8 cellular contexts compared by ENCODE assay signal in the genomic region with DNA sequence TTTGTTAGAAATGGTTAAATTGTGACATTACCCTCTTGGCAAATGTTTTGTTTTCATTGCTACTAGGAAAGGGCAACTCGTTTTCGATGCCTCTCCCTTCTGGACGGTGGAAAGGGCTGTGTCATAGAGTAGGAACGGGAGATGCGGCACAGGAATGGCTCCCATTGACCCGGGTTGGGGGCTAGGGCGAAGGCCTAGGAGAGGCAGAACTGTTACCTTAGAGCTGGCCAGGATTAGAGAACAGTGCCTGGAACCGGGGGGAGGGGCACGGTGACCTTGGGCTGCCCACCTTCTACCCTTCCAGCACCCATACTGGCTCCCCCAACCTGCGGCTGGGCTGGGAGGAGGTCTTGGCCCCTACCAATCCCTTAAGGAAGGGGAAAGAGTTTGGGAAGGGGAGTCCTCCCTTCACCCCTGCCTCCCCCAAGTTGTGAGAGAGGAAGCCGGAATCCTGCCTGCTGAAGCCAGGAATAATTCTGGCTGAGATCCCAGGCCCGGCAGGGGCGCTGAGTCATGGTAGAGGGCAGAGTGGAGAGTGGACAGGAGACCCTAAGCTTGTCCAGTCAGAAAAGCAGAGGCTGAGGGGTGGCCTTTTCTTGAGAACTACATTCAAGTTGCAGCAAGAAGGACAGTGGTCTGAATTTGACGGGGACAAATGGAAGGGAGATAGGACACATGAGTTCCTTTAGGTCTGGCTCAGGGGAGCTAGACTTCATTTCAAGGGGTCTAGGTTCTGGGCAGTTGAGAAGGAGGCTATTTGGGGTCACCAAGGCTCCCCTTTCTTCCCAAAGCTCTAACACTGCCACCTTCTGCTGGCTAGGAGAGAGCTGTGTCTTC. TPM values are rescaled to one million over a fixed set of nuclear protein-coding genes. Genes with fewer than 3 reads are reported as not detected.
DNase-seq lines count a peak whose midpoint lies in the region; ATAC-seq and TF ChIP-seq lines count a peak whose summit lies in the region.

No MANE protein-coding gene starts in this region.

- H3K27me3 ChIP-seq in duodenal mucosa (ENCODE audit: control insufficient read depth in 1 of 2, insufficient read depth in 2 of 2, low read length in 2 of 2), result no peaks in the 10 kb centered on the region
- H3K27me3 ChIP-seq in mesendoderm (ENCODE audit: insufficient read depth, low read length, poor library complexity), result no peaks in the 10 kb centered on the region
- no peaks in the 10 kb centered on the region for H3K27me3 ChIP-seq in upper lobe of left lung

- H2AK5ac ChIP-seq in mesendoderm (ENCODE audit: low read length), result peak overlapping the region; percentile 94

- no peak for DNase-seq in GM13976 (ENCODE audit: low spot score)
- peak; percentile 76 for DNase-seq in OCI-M1 (lab: John Stamatoyannopoulos, UW)
- peak; percentile 56 for DNase-seq in mesendoderm
- DNase-seq in upper lobe of left lung, result peak in 1 of 2 donors; percentile 84
- DNase-seq in activated CD4-positive, alpha-beta T cell treated with anti-CD3 and anti-CD28 coated beads for 48 hours, result no peak
- no peak for DNase-seq in NCI-H524 (lab: John Stamatoyannopoulos, UW)

- H3K4ac ChIP-seq in mesendoderm (ENCODE audit: low read depth, low read length), result peak overlapping the region; percentile 85

- peaks cover 77 to 96% of the 10 kb centered on the region in 2 donors for H3K4me1 ChIP-seq in duodenal mucosa (ENCODE audit: control insufficient read depth in 1 of 2, insufficient read depth in 2 of 2, low read length in 2 of 2)
- peaks cover 27% of the 10 kb centered on the region for H3K4me1 ChIP-seq in mesendoderm (ENCODE audit: control insufficient read depth, low read depth, low read length)
- H3K4me1 ChIP-seq in upper lobe of left lung, result peaks cover 97 to 100% (median 99%) of the 10 kb centered on the region in 4 donors

- no peak overlapping the region for H3K4me2 ChIP-seq in mesendoderm (ENCODE audit: low read length)

- peak overlapping the region; percentile 56 to 81 for H3K9ac ChIP-seq in duodenal mucosa (ENCODE audit: low read depth in 1 of 2, low read length in 2 of 2)
- H3K9ac ChIP-seq in mesendoderm (ENCODE audit: low read length), result peak overlapping the region; percentile 72

- H3K27ac ChIP-seq in duodenal mucosa (ENCODE audit: low read depth, low read length) (peak overlapping the region; percentile 93), mesendoderm (ENCODE audit: low read depth, low read length) (peak overlapping the region; percentile 87), upper lobe of left lung (peak overlapping the region; percentile 94 to 98 (median 96))

- peak overlapping the region; percentile 34 to 55 for H3K4me3 ChIP-seq in duodenal mucosa (ENCODE audit: low read depth in 1 of 2, low read length in 2 of 2)
- H3K4me3 ChIP-seq in mesendoderm (ENCODE audit: low read length), result no peak overlapping the region
- H3K4me3 ChIP-seq in upper lobe of left lung, result peak overlapping the region in 3 of 4 donors; percentile 9 to 40 (median 35)

- WGBS in mesendoderm (ENCODE audit: extremely low coverage, insufficient coverage, low lambda C conversion rate), result no CpG with 5 or more reads among the region's 14 CpGs
- 17 to 29% methylated on average over 14 of the region's 14 CpGs for WGBS in upper lobe of left lung, 2 donors

- H4K8ac ChIP-seq in mesendoderm (ENCODE audit: low read depth, low read length), result no peak overlapping the region

- peaks cover 16% of the 10 kb centered on the region for H3K79me2 ChIP-seq in mesendoderm (ENCODE audit: control insufficient read depth, insufficient read depth, low read length)

- H2BK120ac ChIP-seq in mesendoderm (ENCODE audit: low read depth, low read length), result peak overlapping the region; percentile 78

- H3K23ac ChIP-seq in mesendoderm (ENCODE audit: low read length), result no peak overlapping the region

- ATAC-seq in upper lobe of left lung (ENCODE audit: low FRiP score in 2 of 2) (peak; percentile 7 to 15), GM18868 (IDR thresholded peaks at IDR 0.05; ENCODE audit: unreplicated experiment) (no peak)

- TF ChIP-seq CTCF in GM13976 (IDR thresholded peaks at IDR 0.05; ENCODE audit: borderline replicate concordance, control extremely low read depth, extremely low read depth, insufficient read depth, missing control alignments) (peak; percentile 37), upper lobe of left lung (IDR thresholded peaks at IDR 0.05) (no peak)

- peak overlapping the region; percentile 92 for H3K56ac ChIP-seq in mesendoderm (ENCODE audit: low read length)

- H2BK5ac ChIP-seq in mesendoderm (ENCODE audit: low read length), result peak overlapping the region; percentile 86

- in situ Hi-C loops in GM13976 (cut with MboI; ENCODE audit: low sequenced_read_pairs, unreplicated experiment), result no loop called here

- H3K36me3 ChIP-seq in duodenal mucosa (ENCODE audit: control insufficient read depth in 1 of 2, insufficient read depth in 2 of 2, low read length in 2 of 2) (no peaks in the 10 kb centered on the region), mesendoderm (ENCODE audit: control insufficient read depth, insufficient read depth, low read length) (no peaks in the 10 kb centered on the region), upper lobe of left lung (peaks cover 0 to 9% (median 3%) of the 10 kb centered on the region in 4 donors)

- no peak for TF ChIP-seq POLR2A in upper lobe of left lung (IDR thresholded peaks at IDR 0.05)

- H3K9me3 ChIP-seq in duodenal mucosa (ENCODE audit: control insufficient read depth in 1 of 2, low read length in 2 of 2) (no peaks in the 10 kb centered on the region), upper lobe of left lung (no peaks in the 10 kb centered on the region)

- H3K18ac ChIP-seq in mesendoderm (ENCODE audit: low read length), result peak overlapping the region; percentile 60

- H4K5ac ChIP-seq in mesendoderm (ENCODE audit: low read length), result peak overlapping the region; percentile 29

- no peak overlapping the region for H2BK15ac ChIP-seq in mesendoderm (replicated peaks; ENCODE audit: low read depth)

- peaks cover 12% of the 10 kb centered on the region for H3K79me1 ChIP-seq in mesendoderm (ENCODE audit: low read length)

- peak in 1 of 4 donors; percentile 41 for TF ChIP-seq EP300 in upper lobe of left lung (IDR thresholded peaks at IDR 0.05)

RNA-seq across cellular contexts. Expression of a gene that starts 8.2 kb away (rescaled TPM):
- 59.4 TPM for polyA plus RNA-seq in mesendoderm (2013, experiment 1 of 2)
- 59.0 TPM for polyA plus RNA-seq in mesendoderm (2013, experiment 2 of 2)
- 1,000 to 10,000 TPM in 1 of 6 donors, 100 to 1,000 TPM in 5; 156 to 1,281 (median 388) TPM for total RNA-seq in upper lobe of left lung

RNA-seq across cellular contexts. Expression of a gene that starts 30.6 kb away (rescaled TPM):
- 1.3 TPM for polyA plus RNA-seq in mesendoderm (2013, experiment 1 of 2)
- 1.1 TPM for polyA plus RNA-seq in mesendoderm (2013, experiment 2 of 2)
- total RNA-seq in upper lobe of left lung, result 10 to 100 TPM; 28.9 to 65.9 (median 33.5) TPM

RNA-seq across cellular contexts. Expression of a gene that starts 40.5 kb away (rescaled TPM):
- 44.2 TPM for polyA plus RNA-seq in mesendoderm (2013, experiment 1 of 2)
- 43.0 TPM for polyA plus RNA-seq in mesendoderm (2013, experiment 2 of 2)
- total RNA-seq in upper lobe of left lung, result 1 to 10 TPM in 2 of 6 donors, under 1 TPM in 3, not detected in 1; 0.26 to 2.0 (median 1.00) TPM

Comparison
In these comparisons a context has a peak if more than half of its experiments do, and no peak if none do; other contexts are left out.
1. DNase-seq: peak in OCI-M1 (single experiment) and mesendoderm (single experiment); none in GM13976 (single experiment), activated CD4-positive, alpha-beta T cell treated with anti-CD3 and anti-CD28 coated beads for 48 hours (single experiment) and NCI-H524 (0 of 2).
2. Peak in every context shown above with its lines, with median percentiles within 50 percentile points of each other: H3K27ac ChIP-seq.